In genomic region chr10:80444646-80445319, GRCh38 we compare ENCODE assay signal across 8 cellular contexts. TPM values are rescaled to one million over a fixed set of nuclear protein-coding genes. Genes with fewer than 3 reads are reported as not detected.
A peak's percentile ranks its signal among the peaks of the same experiment; 100 is the strongest.
DNase-seq lines count a peak whose midpoint lies in the region; TF ChIP-seq lines count a peak whose summit lies in the region.

No MANE protein-coding gene starts in this region.

- H3K4me3 Mint-ChIP-seq in T-helper 1 cell treated with Interleukin-12 subunit alpha and Interleukin-12 subunit beta and Interleukin-4 antibody, amounts not matched to agents 30 μg/mL and 1 μg/mL, for 36 hours = no peak overlapping the region
- H3K4me3 Mint-ChIP-seq in brain = no peak overlapping the region
- H3K4me3 Mint-ChIP-seq in immature natural killer cell = no peak overlapping the region

- no peaks in the 10 kb centered on the region for H3K9me3 Mint-ChIP-seq in T-helper 1 cell treated with Interleukin-12 subunit alpha and Interleukin-12 subunit beta and Interleukin-4 antibody, amounts not matched to agents 30 μg/mL and 1 μg/mL, for 36 hours
- H3K9me3 Mint-ChIP-seq in brain = no peaks in the 10 kb centered on the region
- H3K9me3 Mint-ChIP-seq in immature natural killer cell = no peaks in the 10 kb centered on the region

- no peaks in the 10 kb centered on the region for H3K27me3 Mint-ChIP-seq in T-helper 1 cell treated with Interleukin-12 subunit alpha and Interleukin-12 subunit beta and Interleukin-4 antibody, amounts not matched to agents 30 μg/mL and 1 μg/mL, for 36 hours (ENCODE audit: low read depth)
- H3K27me3 Mint-ChIP-seq in brain (no peaks in the 10 kb centered on the region), immature natural killer cell (ENCODE audit: low read depth in 3 of 3) (peaks cover 4 to 12% (median 8%) of the 10 kb centered on the region in 3 donors)

- no peak overlapping the region for H3K27ac ChIP-seq in KMS-11

- no peak overlapping the region for H3K4me2 ChIP-seq in KMS-11

- H3K36me3 Mint-ChIP-seq in T-helper 1 cell treated with Interleukin-12 subunit alpha and Interleukin-12 subunit beta and Interleukin-4 antibody, amounts not matched to agents 30 μg/mL and 1 μg/mL, for 36 hours (ENCODE audit: low read depth) = no peaks in the 10 kb centered on the region
- H3K36me3 Mint-ChIP-seq in brain (no peaks in the 10 kb centered on the region), immature natural killer cell (no peaks in the 10 kb centered on the region)

- peaks cover 33% of the 10 kb centered on the region for H3K4me1 Mint-ChIP-seq in T-helper 1 cell treated with Interleukin-12 subunit alpha and Interleukin-12 subunit beta and Interleukin-4 antibody, amounts not matched to agents 30 μg/mL and 1 μg/mL, for 36 hours (ENCODE audit: low read depth)
- H3K4me1 Mint-ChIP-seq in brain = peaks cover 34% of the 10 kb centered on the region
- H3K4me1 Mint-ChIP-seq in immature natural killer cell = peaks cover 16 to 38% of the 10 kb centered on the region in 2 donors

- peak; percentile 62 for TF ChIP-seq CTCF in KMS-11 (conservative IDR thresholded peaks at IDR 0.05; ENCODE audit: low read depth, low read length)
- TF ChIP-seq CTCF in brain (conservative IDR thresholded peaks at IDR 0.05) = peak; percentile 67 to 72

- no peaks in the 10 kb centered on the region for H4K20me1 ChIP-seq in KMS-11 (ENCODE audit: insufficient read depth)

- H2AFZ ChIP-seq in KMS-11 (ENCODE audit: low read depth) = no peak overlapping the region

- H3K27ac Mint-ChIP-seq in T-helper 1 cell treated with Interleukin-12 subunit alpha and Interleukin-12 subunit beta and Interleukin-4 antibody, amounts not matched to agents 30 μg/mL and 1 μg/mL, for 36 hours = peak overlapping the region; percentile 65
- H3K27ac Mint-ChIP-seq in brain = peak overlapping the region; percentile 20 to 65 (median 44)
- peak overlapping the region in 4 of 6 donors; percentile 15 to 86 (median 36) for H3K27ac Mint-ChIP-seq in immature natural killer cell

- DNase-seq in NCI-H1105 treated with DMSO at 0.1 percent for 48 hours (lab: John Stamatoyannopoulos, UW) (peak; percentile 18), NCI-H1105 (lab: John Stamatoyannopoulos, UW) (no peak), H4 (ENCODE audit: low spot score) (peak; percentile 75), immature natural killer cell (peak; percentile 49 to 85 (median 69))
- DNase-seq in stimulated activated CD4-positive, alpha-beta T cell treated with anti-CD3 and anti-CD28 coated beads, Interleukin-15, amount 100 ng/mL, for 24 hours = peak; percentile 78

- no peaks in the 10 kb centered on the region for H3K27me3 ChIP-seq in KMS-11 (ENCODE audit: insufficient read depth, low read depth)

- no peaks in the 10 kb centered on the region for H3K36me3 ChIP-seq in KMS-11 (ENCODE audit: insufficient read depth)

- H3K79me2 ChIP-seq in KMS-11 (ENCODE audit: insufficient read depth, low read depth) = no peaks in the 10 kb centered on the region

- H3K9ac ChIP-seq in KMS-11 = no peak overlapping the region

- no peaks in the 10 kb centered on the region for H3K4me1 ChIP-seq in KMS-11 (ENCODE audit: low read depth, poor library complexity, severe bottlenecking)

- H3K4me3 ChIP-seq in KMS-11 (IDR thresholded peaks at IDR 0.05; ENCODE audit: insufficient read depth, low read depth, low read length) = no peak overlapping the region

RNA-seq across cellular contexts. Expression of gene TSPAN14, which starts 9.3 kb away (rescaled TPM):
- 16.2 and 16.4 TPM in 2 replicates for total RNA-seq in H4 (2014; rRNA removed; shearing (Covaris generic))
- polyA plus RNA-seq in brain (ENCODE audit: insufficient read depth, low read depth, low replicate concordance) = 70.4 TPM
- 100 to 1,000 TPM; 141 to 363 (median 226) TPM for polyA plus RNA-seq in immature natural killer cell

RNA-seq across cellular contexts. Expression of gene PRXL2A, which starts 36.4 kb away (rescaled TPM):
- 14.2 and 18.4 TPM in 2 replicates for total RNA-seq in H4 (2014; rRNA removed; shearing (Covaris generic))
- polyA plus RNA-seq in brain (ENCODE audit: insufficient read depth, low read depth, low replicate concordance) = 178 TPM
- polyA plus RNA-seq in immature natural killer cell = 1 to 10 TPM; 3.9 to 6.3 (median 4.3) TPM

Comparison
In these comparisons a context has a peak if more than half of its experiments do, and no peak if none do; other contexts are left out.
1. RNA of gene PRXL2A, which starts 36.4 kb away (polyA plus RNA-seq): 178 TPM in brain (single experiment); 3.9 to 6.3 TPM in immature natural killer cell; every median in the first group is over 10 times any median in the second.
2. Peak in every context shown above with its lines, with median percentiles within 50 percentile points of each other: H3K27ac Mint-ChIP-seq.